Comparison of ENCODE assay signal across 17 cellular contexts in the genomic region with DNA sequence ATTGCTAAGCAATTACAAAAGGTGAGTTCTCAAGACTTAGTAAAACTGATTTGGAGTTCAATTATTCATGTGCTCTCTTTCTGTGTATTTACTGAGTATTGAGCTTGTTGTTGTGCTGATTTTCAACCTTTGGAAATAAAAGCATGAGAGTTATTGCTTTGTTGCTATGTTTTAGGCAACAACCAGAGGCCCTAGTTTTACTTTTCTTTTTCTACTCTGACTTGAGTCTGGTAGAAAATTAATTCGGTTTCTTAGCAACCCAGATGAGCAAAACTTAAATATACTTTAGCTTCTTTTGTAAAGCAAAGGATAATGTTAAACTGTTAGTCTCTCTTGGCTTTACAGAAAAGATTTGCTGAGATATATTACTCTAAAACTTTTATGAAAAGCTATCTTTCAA.
DNase-seq lines count a peak whose midpoint lies in the region; ATAC-seq and TF ChIP-seq lines count a peak whose summit lies in the region.
"Had no signal": no experiment of that assay in that cellular context is flagged by ENCODE, and none has a peak within 500 bp of the region (broad histone marks: within the 10 kb centered on the region; RNA-seq: fewer than 3 reads in every experiment).

No MANE protein-coding gene starts in this region.

- no peak overlapping the region for H3K9ac ChIP-seq in HUES48 (ENCODE audit: low read depth, low read length)

- peak overlapping the region; percentile 56 for H3K27ac ChIP-seq in HUES48 (ENCODE audit: low read depth, low read length)
- no peak overlapping the region for H3K27ac ChIP-seq in stomach
- H3K27ac ChIP-seq: esophagus muscularis mucosa, ovary, RWPE1 had no signal

- no peak for TF ChIP-seq CTCF in stomach (IDR thresholded peaks at IDR 0.05)

- intact Hi-C loops in stomach (cut with DNase I; ENCODE audit: low total_unique reads) = no loop called here

- no peak overlapping the region for H3K27ac Mint-ChIP-seq in activated T-helper 17 cell treated with anti-CD3 and anti-CD28 coated beads, Interleukin-2, amount 50 U/mL, for 72 hours
- H3K27ac Mint-ChIP-seq: IgD-negative memory B cell had no signal

- H3K27me3 ChIP-seq in HUES48 (ENCODE audit: control insufficient read depth, insufficient read depth, low read length) (no peaks in the 10 kb centered on the region), neuron (ENCODE audit: insufficient read depth, low read length) (no peaks in the 10 kb centered on the region), stomach (no peaks in the 10 kb centered on the region)
- H3K27me3 ChIP-seq: esophagus muscularis mucosa, ovary had no signal

- DNase-seq in NCI-H524 treated with DMSO at 0.1 percent for 48 hours (lab: John Stamatoyannopoulos, UW) (no peak), stomach (no peak), NCI-H1694 (lab: John Stamatoyannopoulos, UW) (no peak)
- DNase-seq: activated effector memory CD4-positive, alpha-beta T cell treated with Interleukin-2 at 50 U/mL for 16 hours; DND-41; NCI-H1930; NCI-H446; ovary; stimulated activated CD4-positive, alpha-beta T cell treated with anti-CD3 and anti-CD28 coated beads, Interleukin-2, amount 100 ng/mL, for 48 hours had no signal

- no peaks in the 10 kb centered on the region for H3K36me3 Mint-ChIP-seq in activated T-helper 17 cell treated with anti-CD3 and anti-CD28 coated beads, Interleukin-2, amount 50 U/mL, for 72 hours (ENCODE audit: low read depth)

- no peaks in the 10 kb centered on the region for H3K4me1 Mint-ChIP-seq in activated T-helper 17 cell treated with anti-CD3 and anti-CD28 coated beads, Interleukin-2, amount 50 U/mL, for 72 hours
- H3K4me1 Mint-ChIP-seq: IgD-negative memory B cell had no signal

- H3K9me3 ChIP-seq in HUES48 (ENCODE audit: control insufficient read depth, insufficient read depth, low read length) (no peaks in the 10 kb centered on the region), neuron (ENCODE audit: low read length) (no peaks in the 10 kb centered on the region), stomach (no peaks in the 10 kb centered on the region)
- H3K9me3 ChIP-seq: esophagus muscularis mucosa, ovary had no signal

- peak; percentile 82 for ATAC-seq in GM19324 (IDR thresholded peaks at IDR 0.05; ENCODE audit: low FRiP score, unreplicated experiment)
- ATAC-seq in HG02943 (IDR thresholded peaks at IDR 0.05; ENCODE audit: low read depth, unreplicated experiment) = peak; percentile 93
- no peak for ATAC-seq in activated T-helper 17 cell treated with anti-CD3 and anti-CD28 coated beads, Interleukin-2, amount 50 U/mL, for 72 hours (replicated peaks)

- no peak for TF ChIP-seq POLR2A in stomach (IDR thresholded peaks at IDR 0.05)

- no peak for TF ChIP-seq EP300 in stomach (IDR thresholded peaks at IDR 0.05)

- WGBS in stomach, 5 donors = 15 to 32% (median 23%) methylated on average over 1 of the region's 1 CpG

- no peak overlapping the region for H3K4me3 Mint-ChIP-seq in activated T-helper 17 cell treated with anti-CD3 and anti-CD28 coated beads, Interleukin-2, amount 50 U/mL, for 72 hours
- H3K4me3 Mint-ChIP-seq: IgD-negative memory B cell had no signal

- no peaks in the 10 kb centered on the region for H3K36me3 ChIP-seq in HUES48 (ENCODE audit: control insufficient read depth, insufficient read depth, low read length)
- H3K36me3 ChIP-seq in neuron (ENCODE audit: insufficient read depth, low read length) = no peaks in the 10 kb centered on the region
- H3K36me3 ChIP-seq in stomach = no peaks in the 10 kb centered on the region
- H3K36me3 ChIP-seq: esophagus muscularis mucosa, ovary had no signal

- peaks cover under 1% of the 10 kb centered on the region for H3K27me3 Mint-ChIP-seq in activated T-helper 17 cell treated with anti-CD3 and anti-CD28 coated beads, Interleukin-2, amount 50 U/mL, for 72 hours

- peaks cover 10% of the 10 kb centered on the region for H3K4me1 ChIP-seq in HUES48 (ENCODE audit: control insufficient read depth, insufficient read depth, low read length)
- H3K4me1 ChIP-seq in neuron (ENCODE audit: insufficient read depth, low read length) = peaks cover 3% of the 10 kb centered on the region
- H3K4me1 ChIP-seq in stomach = no peaks in the 10 kb centered on the region

- H3K9me3 Mint-ChIP-seq in activated T-helper 17 cell treated with anti-CD3 and anti-CD28 coated beads, Interleukin-2, amount 50 U/mL, for 72 hours = no peaks in the 10 kb centered on the region
- H3K9me3 Mint-ChIP-seq: IgD-negative memory B cell had no signal

- peak overlapping the region; percentile 40 for H2AFZ ChIP-seq in neuron (ENCODE audit: low read depth, low read length)

- H3K4me3 ChIP-seq in HUES48 (ENCODE audit: low read depth, low read length) (no peak overlapping the region), neuron (ENCODE audit: low read length) (no peak overlapping the region), stomach (no peak overlapping the region)
- H3K4me3 ChIP-seq: esophagus muscularis mucosa, ovary had no signal
